In genomic region chr5:52277101-52277500, GRCh38 we compare ENCODE assay signal across 9 cellular contexts.
"Had no signal": no experiment of that assay in that cellular context is flagged by ENCODE, and none has a peak within 500 bp of the region (broad histone marks: within the 10 kb centered on the region; RNA-seq: fewer than 3 reads in every experiment).

No MANE protein-coding gene starts in this region.

- H3K4me3 Mint-ChIP-seq: GM23338, HFFc6 had no signal

- ATAC-seq: GM23338, HCT116, K562 had no signal

- H3K27ac ChIP-seq: HL-60 had no signal

- DNase-seq: H7, HFFc6, IMR-90, KG1 had no signal

- H3K4me2 ChIP-seq: GM23338 had no signal

- H3K27ac Mint-ChIP-seq: GM23338, HFFc6 had no signal

- FAIRE-seq: K562 had no signal

- H3K9me3 ChIP-seq: HAP-1 had no signal

- H3K36me3 ChIP-seq: HAP-1 had no signal

- H3K4me3 ChIP-seq: GM23338, HAP-1, K562 had no signal

- H2AFZ ChIP-seq: GM23338 had no signal
